ENCODE assay signal across 1 cellular context in genomic region chr17:68290955-68291835, GRCh38.
TF ChIP-seq lines count a peak whose summit lies in the region.

Gene ARSG (plus strand): TSS chr17:68291495. CDS start chr17:68307494, 15,999 bp downstream.
A gene with protein sequence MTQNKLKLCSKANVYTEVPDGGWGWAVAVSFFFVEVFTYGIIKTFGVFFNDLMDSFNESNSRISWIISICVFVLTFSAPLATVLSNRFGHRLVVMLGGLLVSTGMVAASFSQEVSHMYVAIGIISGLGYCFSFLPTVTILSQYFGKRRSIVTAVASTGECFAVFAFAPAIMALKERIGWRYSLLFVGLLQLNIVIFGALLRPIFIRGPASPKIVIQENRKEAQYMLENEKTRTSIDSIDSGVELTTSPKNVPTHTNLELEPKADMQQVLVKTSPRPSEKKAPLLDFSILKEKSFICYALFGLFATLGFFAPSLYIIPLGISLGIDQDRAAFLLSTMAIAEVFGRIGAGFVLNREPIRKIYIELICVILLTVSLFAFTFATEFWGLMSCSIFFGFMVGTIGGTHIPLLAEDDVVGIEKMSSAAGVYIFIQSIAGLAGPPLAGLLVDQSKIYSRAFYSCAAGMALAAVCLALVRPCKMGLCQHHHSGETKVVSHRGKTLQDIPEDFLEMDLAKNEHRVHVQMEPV (minus strand): TSS chr17:68291127. CDS start chr17:68278320, 12,807 bp downstream.

TF ChIP-seq in K562, 482 proteins besides CTCF, POLR2A, EP300 and RAD21 (continued from another document and continues in another):
- TF ChIP-seq ZNF324 (CRISPR knock-in tag; IDR thresholded peaks at IDR 0.05) (no peak), SNRNP70 (optimal IDR thresholded peaks at IDR 0.05; ENCODE audit: low read depth, low read length) (no peak), ZBTB33 (CRISPR knock-in tag; IDR thresholded peaks at IDR 0.05) (no peak), HSF4 (CRISPR knock-in tag; IDR thresholded peaks at IDR 0.05; ENCODE audit: borderline replicate concordance) (no peak), TOE1 (IDR thresholded peaks at IDR 0.05; ENCODE audit: borderline replicate concordance) (no peak), TOE1 (CRISPR knock-in tag; IDR thresholded peaks at IDR 0.05; ENCODE audit: borderline replicate concordance, low read depth) (no peak), ZNF263 (CRISPR knock-in tag; IDR thresholded peaks at IDR 0.05; ENCODE audit: borderline replicate concordance) (no peak), GATAD2A (IDR thresholded peaks at IDR 0.05) (no peak), SMAD2 (IDR thresholded peaks at IDR 0.05; ENCODE audit: low read depth, low read length) (no peak), CHD7 (IDR thresholded peaks at IDR 0.05; ENCODE audit: low read depth, low read length) (no peak), HMG20A (CRISPR knock-in tag; conservative IDR thresholded peaks at IDR 0.05) (no peak), FOXK1 (CRISPR knock-in tag; IDR thresholded peaks at IDR 0.05; ENCODE audit: borderline replicate concordance) (no peak), MEF2A (IDR thresholded peaks at IDR 0.05; ENCODE audit: control insufficient read depth, low read depth, low read length) (no peak), TEAD1 (CRISPR knock-in tag; IDR thresholded peaks at IDR 0.05) (no peak), POLR2AphosphoS2 (IDR thresholded peaks at IDR 0.05; ENCODE audit: low read length) (no peak), ZNF175 (CRISPR knock-in tag; IDR thresholded peaks at IDR 0.05; ENCODE audit: low read depth) (peak; percentile 23; the same call in 1 of the 2 replicates), POLR2AphosphoS5 (IDR thresholded peaks at IDR 0.05; ENCODE audit: control insufficient read depth, insufficient read depth, low read depth, low read length) (0 out of 2 replicates have a peak, but pooled peaks have one; percentile 24), ZNF217 (CRISPR knock-in tag; IDR thresholded peaks at IDR 0.05) (no peak), SREBF1 (IDR thresholded peaks at IDR 0.05; ENCODE audit: borderline replicate concordance, low read depth, low read length) (no peak), LCOR (CRISPR knock-in tag; IDR thresholded peaks at IDR 0.05) (no peak), HNRNPLL (IDR thresholded peaks at IDR 0.05; ENCODE audit: low read depth, low read length, poor library complexity, severe bottlenecking) (no peak), ZFX (CRISPR knock-in tag; IDR thresholded peaks at IDR 0.05) (peak; percentile 21; the same call in 1 of the 2 replicates), BRF1 (IDR thresholded peaks at IDR 0.05; ENCODE audit: borderline replicate concordance, extremely low read depth, insufficient read length) (no peak), POLR2H (tag; IDR thresholded peaks at IDR 0.05; ENCODE audit: low read depth) (0 out of 2 replicates have a peak, but pooled peaks have one; percentile 46), MYC (IDR thresholded peaks at IDR 0.05; ENCODE audit: low read depth, low read length) (peak; percentile 99), MYC (CRISPR knock-in tag; IDR thresholded peaks at IDR 0.05; ENCODE audit: borderline replicate concordance, low read depth) (no peak), FOXA3 (CRISPR knock-in tag; conservative IDR thresholded peaks at IDR 0.05 in 1 of 2, IDR thresholded peaks at IDR 0.05 in 1 of 2) (no peak), TRIM24 (IDR thresholded peaks at IDR 0.05) (no peak), ZNF512 (tag; IDR thresholded peaks at IDR 0.05) (no peak), NR1H2 (CRISPR knock-in tag; IDR thresholded peaks at IDR 0.05) (no peak), NBN (IDR thresholded peaks at IDR 0.05; ENCODE audit: low read depth) (no peak), FOXP4 (CRISPR knock-in tag; IDR thresholded peaks at IDR 0.05; ENCODE audit: borderline replicate concordance) (no peak), U2AF2 (optimal IDR thresholded peaks at IDR 0.05; ENCODE audit: low read depth, low read length) (no peak), JUN (IDR thresholded peaks at IDR 0.05; ENCODE audit: borderline replicate concordance, low read depth, low read length) (peak; percentile 18; the same call in 1 of the 2 replicates), JUN (CRISPR knock-in tag; IDR thresholded peaks at IDR 0.05; ENCODE audit: borderline replicate concordance) (no peak)
- TF ChIP-seq, protein P1, sequence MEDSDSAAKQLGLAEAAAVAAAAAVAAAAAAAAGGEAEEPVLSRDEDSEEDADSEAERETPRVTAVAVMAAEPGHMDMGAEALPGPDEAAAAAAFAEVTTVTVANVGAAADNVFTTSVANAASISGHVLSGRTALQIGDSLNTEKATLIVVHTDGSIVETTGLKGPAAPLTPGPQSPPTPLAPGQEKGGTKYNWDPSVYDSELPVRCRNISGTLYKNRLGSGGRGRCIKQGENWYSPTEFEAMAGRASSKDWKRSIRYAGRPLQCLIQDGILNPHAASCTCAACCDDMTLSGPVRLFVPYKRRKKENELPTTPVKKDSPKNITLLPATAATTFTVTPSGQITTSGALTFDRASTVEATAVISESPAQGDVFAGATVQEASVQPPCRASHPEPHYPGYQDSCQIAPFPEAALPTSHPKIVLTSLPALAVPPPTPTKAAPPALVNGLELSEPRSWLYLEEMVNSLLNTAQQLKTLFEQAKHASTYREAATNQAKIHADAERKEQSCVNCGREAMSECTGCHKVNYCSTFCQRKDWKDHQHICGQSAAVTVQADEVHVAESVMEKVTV (CRISPR knock-in tag; IDR thresholded peaks at IDR 0.05): no peak
- TF ChIP-seq, protein P2, sequence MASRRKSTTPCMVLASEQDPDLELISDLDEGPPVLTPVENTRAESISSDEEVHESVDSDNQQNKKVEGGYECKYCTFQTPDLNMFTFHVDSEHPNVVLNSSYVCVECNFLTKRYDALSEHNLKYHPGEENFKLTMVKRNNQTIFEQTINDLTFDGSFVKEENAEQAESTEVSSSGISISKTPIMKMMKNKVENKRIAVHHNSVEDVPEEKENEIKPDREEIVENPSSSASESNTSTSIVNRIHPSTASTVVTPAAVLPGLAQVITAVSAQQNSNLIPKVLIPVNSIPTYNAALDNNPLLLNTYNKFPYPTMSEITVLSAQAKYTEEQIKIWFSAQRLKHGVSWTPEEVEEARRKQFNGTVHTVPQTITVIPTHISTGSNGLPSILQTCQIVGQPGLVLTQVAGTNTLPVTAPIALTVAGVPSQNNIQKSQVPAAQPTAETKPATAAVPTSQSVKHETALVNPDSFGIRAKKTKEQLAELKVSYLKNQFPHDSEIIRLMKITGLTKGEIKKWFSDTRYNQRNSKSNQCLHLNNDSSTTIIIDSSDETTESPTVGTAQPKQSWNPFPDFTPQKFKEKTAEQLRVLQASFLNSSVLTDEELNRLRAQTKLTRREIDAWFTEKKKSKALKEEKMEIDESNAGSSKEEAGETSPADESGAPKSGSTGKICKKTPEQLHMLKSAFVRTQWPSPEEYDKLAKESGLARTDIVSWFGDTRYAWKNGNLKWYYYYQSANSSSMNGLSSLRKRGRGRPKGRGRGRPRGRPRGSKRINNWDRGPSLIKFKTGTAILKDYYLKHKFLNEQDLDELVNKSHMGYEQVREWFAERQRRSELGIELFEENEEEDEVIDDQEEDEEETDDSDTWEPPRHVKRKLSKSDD (conservative IDR thresholded peaks at IDR 0.05; ENCODE audit: low read length): no peak
